In genomic region chr5:181236954-181237641, GRCh38 we compare ENCODE assay signal across 1 cellular context.
TF ChIP-seq lines count a peak whose summit lies in the region.

No MANE protein-coding gene starts in this region.

TF ChIP-seq in GM23338, 12 proteins besides CTCF, POLR2A, EP300 and RAD21:
- TF ChIP-seq ZNF114 (CRISPR knock-in tag; IDR thresholded peaks at IDR 0.05) (no peak), ZNF462 (CRISPR knock-in tag; IDR thresholded peaks at IDR 0.05) (no peak), STAT1 (IDR thresholded peaks at IDR 0.05; ENCODE audit: unreplicated experiment) (no peak), JUNB (IDR thresholded peaks at IDR 0.05; ENCODE audit: unreplicated experiment) (no peak), EZH2phosphoT487 (IDR thresholded peaks at IDR 0.05; ENCODE audit: unreplicated experiment) (no peak), NANOG (IDR thresholded peaks at IDR 0.05; ENCODE audit: borderline replicate concordance) (no peak), EZH2 (IDR thresholded peaks at IDR 0.05; ENCODE audit: low read depth, unreplicated experiment) (no peak), ZNF331 (CRISPR knock-in tag; IDR thresholded peaks at IDR 0.05; ENCODE audit: low read depth) (no peak)
- TF ChIP-seq, protein P1, sequence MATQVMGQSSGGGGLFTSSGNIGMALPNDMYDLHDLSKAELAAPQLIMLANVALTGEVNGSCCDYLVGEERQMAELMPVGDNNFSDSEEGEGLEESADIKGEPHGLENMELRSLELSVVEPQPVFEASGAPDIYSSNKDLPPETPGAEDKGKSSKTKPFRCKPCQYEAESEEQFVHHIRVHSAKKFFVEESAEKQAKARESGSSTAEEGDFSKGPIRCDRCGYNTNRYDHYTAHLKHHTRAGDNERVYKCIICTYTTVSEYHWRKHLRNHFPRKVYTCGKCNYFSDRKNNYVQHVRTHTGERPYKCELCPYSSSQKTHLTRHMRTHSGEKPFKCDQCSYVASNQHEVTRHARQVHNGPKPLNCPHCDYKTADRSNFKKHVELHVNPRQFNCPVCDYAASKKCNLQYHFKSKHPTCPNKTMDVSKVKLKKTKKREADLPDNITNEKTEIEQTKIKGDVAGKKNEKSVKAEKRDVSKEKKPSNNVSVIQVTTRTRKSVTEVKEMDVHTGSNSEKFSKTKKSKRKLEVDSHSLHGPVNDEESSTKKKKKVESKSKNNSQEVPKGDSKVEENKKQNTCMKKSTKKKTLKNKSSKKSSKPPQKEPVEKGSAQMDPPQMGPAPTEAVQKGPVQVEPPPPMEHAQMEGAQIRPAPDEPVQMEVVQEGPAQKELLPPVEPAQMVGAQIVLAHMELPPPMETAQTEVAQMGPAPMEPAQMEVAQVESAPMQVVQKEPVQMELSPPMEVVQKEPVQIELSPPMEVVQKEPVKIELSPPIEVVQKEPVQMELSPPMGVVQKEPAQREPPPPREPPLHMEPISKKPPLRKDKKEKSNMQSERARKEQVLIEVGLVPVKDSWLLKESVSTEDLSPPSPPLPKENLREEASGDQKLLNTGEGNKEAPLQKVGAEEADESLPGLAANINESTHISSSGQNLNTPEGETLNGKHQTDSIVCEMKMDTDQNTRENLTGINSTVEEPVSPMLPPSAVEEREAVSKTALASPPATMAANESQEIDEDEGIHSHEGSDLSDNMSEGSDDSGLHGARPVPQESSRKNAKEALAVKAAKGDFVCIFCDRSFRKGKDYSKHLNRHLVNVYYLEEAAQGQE (IDR thresholded peaks at IDR 0.05; ENCODE audit: unreplicated experiment), result no peak
- TF ChIP-seq, protein P2, sequence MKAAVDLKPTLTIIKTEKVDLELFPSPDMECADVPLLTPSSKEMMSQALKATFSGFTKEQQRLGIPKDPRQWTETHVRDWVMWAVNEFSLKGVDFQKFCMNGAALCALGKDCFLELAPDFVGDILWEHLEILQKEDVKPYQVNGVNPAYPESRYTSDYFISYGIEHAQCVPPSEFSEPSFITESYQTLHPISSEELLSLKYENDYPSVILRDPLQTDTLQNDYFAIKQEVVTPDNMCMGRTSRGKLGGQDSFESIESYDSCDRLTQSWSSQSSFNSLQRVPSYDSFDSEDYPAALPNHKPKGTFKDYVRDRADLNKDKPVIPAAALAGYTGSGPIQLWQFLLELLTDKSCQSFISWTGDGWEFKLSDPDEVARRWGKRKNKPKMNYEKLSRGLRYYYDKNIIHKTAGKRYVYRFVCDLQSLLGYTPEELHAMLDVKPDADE (IDR thresholded peaks at IDR 0.05), result no peak
